ENCODE assay signal across 19 cellular contexts in the genomic region with DNA sequence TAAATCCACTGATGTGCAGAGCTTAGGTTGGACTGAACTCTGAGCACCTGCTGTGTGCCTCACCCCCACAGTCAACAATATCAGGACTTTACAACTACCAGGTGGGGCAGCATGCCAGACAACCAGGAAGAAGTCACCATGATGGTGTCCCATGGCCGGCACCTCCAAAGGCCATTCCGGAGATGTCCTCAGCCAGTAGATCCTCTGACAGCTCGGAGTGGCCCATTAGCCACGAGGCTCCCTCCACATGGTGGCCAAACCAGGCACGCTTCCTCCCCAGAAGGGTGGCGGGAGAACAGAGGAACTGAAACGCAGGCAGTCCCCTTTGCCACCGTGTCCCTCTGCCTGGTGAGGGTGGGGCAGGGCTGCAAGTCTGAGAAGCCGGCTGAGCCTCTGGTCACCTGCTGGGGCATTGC.
DNase-seq lines count a peak whose midpoint lies in the region; ATAC-seq and TF ChIP-seq lines count a peak whose summit lies in the region.
"Had no signal": no experiment of that assay in that cellular context is flagged by ENCODE, and none has a peak within 500 bp of the region (broad histone marks: within the 10 kb centered on the region; RNA-seq: fewer than 3 reads in every experiment).

No MANE protein-coding gene starts in this region.

- H3K79me2 ChIP-seq in GM23338 (replicated peaks; ENCODE audit: insufficient read depth) = no peaks in the 10 kb centered on the region

- H3K36me3 ChIP-seq in Peyer's patch (no peaks in the 10 kb centered on the region), GM23338 (ENCODE audit: insufficient read depth) (no peaks in the 10 kb centered on the region)
- H3K36me3 ChIP-seq: MG63, uterus had no signal

- peak in 2 of 3 donors; percentile 82 to 87 for DNase-seq in Peyer's patch
- DNase-seq in osteocyte (ENCODE audit: extremely low spot score, unreplicated experiment) = peak; percentile 70
- no peak for DNase-seq in GM23338 (ENCODE audit: low spot score)
- DNase-seq in glutamatergic neuron = no peak
- DNase-seq: activated CD4-positive, alpha-beta T cell treated with anti-CD3 and anti-CD28 coated beads, Interleukin-2, amount 10 ng/mL, durations not matched to agents 24 days and 14 days; activated naive CD8-positive, alpha-beta T cell treated with anti-CD3 and anti-CD28 coated beads, Interleukin-2, amount 50 U/mL, for 24 hours; cerebellar nuclear complex; GM23248; MG63; stimulated activated CD4-positive, alpha-beta T cell treated with anti-CD3 and anti-CD28 coated beads, Interleukin-2, amount 100 ng/mL, for 48 hours; T-helper 2 cell; uterus had no signal

- H3K36me3 Mint-ChIP-seq in osteocyte (ENCODE audit: unreplicated experiment) (no peaks in the 10 kb centered on the region), GM23338 (ENCODE audit: low read depth) (no peaks in the 10 kb centered on the region), glutamatergic neuron (ENCODE audit: unreplicated experiment) (no peaks in the 10 kb centered on the region)

- peak in 1 of 6 experiments; percentile 4 for TF ChIP-seq CTCF in Peyer's patch (IDR thresholded peaks at IDR 0.05)
- no peak for TF ChIP-seq CTCF in osteocyte (IDR thresholded peaks at IDR 0.05)
- no peak for TF ChIP-seq CTCF in GM23338 (conservative IDR thresholded peaks at IDR 0.05; ENCODE audit: low read depth in 2 of 2)
- TF ChIP-seq CTCF in glutamatergic neuron (IDR thresholded peaks at IDR 0.05; ENCODE audit: partially characterized antibody, unreplicated experiment) = no peak

- no peaks in the 10 kb centered on the region for H3K4me1 Mint-ChIP-seq in osteocyte (ENCODE audit: unreplicated experiment)
- H3K4me1 Mint-ChIP-seq in GM23338 = peaks cover 3% of the 10 kb centered on the region; the same call in 2 of the 3 replicates
- H3K4me1 Mint-ChIP-seq in glutamatergic neuron (ENCODE audit: low read depth, unreplicated experiment) = peaks cover 39% of the 10 kb centered on the region
- H3K4me1 Mint-ChIP-seq: activated CD4-positive, alpha-beta T cell treated with anti-CD3 and anti-CD28 coated beads, Interleukin-2, amount 10 ng/mL, durations not matched to agents 24 days and 14 days; activated naive CD8-positive, alpha-beta T cell treated with anti-CD3 and anti-CD28 coated beads, Interleukin-2, amount 50 U/mL, for 24 hours had no signal

- H3K27ac ChIP-seq in Peyer's patch = peak overlapping the region in 3 of 4 donors; percentile 38 to 82 (median 74)
- no peak overlapping the region for H3K27ac ChIP-seq in GM23338 (ENCODE audit: low read depth)
- H3K27ac ChIP-seq: epithelial cell of prostate, GM23248, uterus had no signal

- H3K9me3 ChIP-seq in Peyer's patch = no peaks in the 10 kb centered on the region
- H3K9me3 ChIP-seq: MG63, uterus had no signal

- H3K4me3 ChIP-seq in Peyer's patch (peak overlapping the region in 1 of 4 donors; percentile 39), GM23338 (no peak overlapping the region)
- H3K4me3 ChIP-seq: GM23248, MG63, uterus had no signal

- H3F3A ChIP-seq in GM23338 (replicated peaks; ENCODE audit: low read depth) = no peaks in the 10 kb centered on the region

- no peak overlapping the region for H3K4me2 ChIP-seq in GM23338

- peak; percentile 46 for ATAC-seq in GM18505 (IDR thresholded peaks at IDR 0.05; ENCODE audit: unreplicated experiment)
- ATAC-seq in HG02642 (IDR thresholded peaks at IDR 0.05; ENCODE audit: poor library complexity, unreplicated experiment) = peak; percentile 58
- no peak for ATAC-seq in GM21360 (IDR thresholded peaks at IDR 0.05; ENCODE audit: unreplicated experiment)
- ATAC-seq in GM23338 = no peak
- no peak for ATAC-seq in HG02885 (IDR thresholded peaks at IDR 0.05; ENCODE audit: poor library complexity, unreplicated experiment)
- ATAC-seq: activated naive CD8-positive, alpha-beta T cell treated with anti-CD3 and anti-CD28 coated beads, Interleukin-2, amount 50 U/mL, for 24 hours; Panc1 had no signal

- peaks cover 4% of the 10 kb centered on the region; the same call in 1 of the 2 replicates for H3K9me2 ChIP-seq in GM23338 (ENCODE audit: insufficient read depth)

- H3K4me3 Mint-ChIP-seq in osteocyte (ENCODE audit: unreplicated experiment) (no peak overlapping the region), GM23338 (no peak overlapping the region), glutamatergic neuron (ENCODE audit: unreplicated experiment) (no peak overlapping the region)
- H3K4me3 Mint-ChIP-seq: activated CD4-positive, alpha-beta T cell treated with anti-CD3 and anti-CD28 coated beads, Interleukin-2, amount 10 ng/mL, durations not matched to agents 24 days and 14 days; activated naive CD8-positive, alpha-beta T cell treated with anti-CD3 and anti-CD28 coated beads, Interleukin-2, amount 50 U/mL, for 24 hours; nephron had no signal

- H2AFZ ChIP-seq in GM23338 = no peak overlapping the region
- H2AFZ ChIP-seq: GM23248 had no signal

- H3K27me3 ChIP-seq in Peyer's patch (no peaks in the 10 kb centered on the region), GM23338 (ENCODE audit: insufficient read depth) (no peaks in the 10 kb centered on the region)
- H3K27me3 ChIP-seq: MG63, uterus had no signal

- H3K27ac Mint-ChIP-seq in osteocyte (ENCODE audit: unreplicated experiment) (no peak overlapping the region), GM23338 (no peak overlapping the region), glutamatergic neuron (ENCODE audit: unreplicated experiment) (no peak overlapping the region)
- H3K27ac Mint-ChIP-seq: activated CD4-positive, alpha-beta T cell treated with anti-CD3 and anti-CD28 coated beads, Interleukin-2, amount 10 ng/mL, durations not matched to agents 24 days and 14 days; activated naive CD8-positive, alpha-beta T cell treated with anti-CD3 and anti-CD28 coated beads, Interleukin-2, amount 50 U/mL, for 24 hours; nephron had no signal

- peaks cover 0 to 8% (median 0%) of the 10 kb centered on the region in 4 donors for H3K4me1 ChIP-seq in Peyer's patch
- H3K4me1 ChIP-seq in GM23338 (ENCODE audit: insufficient read depth) = no peaks in the 10 kb centered on the region
- H3K4me1 ChIP-seq: uterus had no signal

- no peaks in the 10 kb centered on the region for H4K20me1 ChIP-seq in GM23338 (replicated peaks; ENCODE audit: insufficient read depth)

- H3K9me3 Mint-ChIP-seq in osteocyte (ENCODE audit: unreplicated experiment) (no peaks in the 10 kb centered on the region), GM23338 (no peaks in the 10 kb centered on the region; the same call in 1 of the 3 replicates), glutamatergic neuron (ENCODE audit: unreplicated experiment) (peaks cover 14% of the 10 kb centered on the region)
- H3K9me3 Mint-ChIP-seq: activated CD4-positive, alpha-beta T cell treated with anti-CD3 and anti-CD28 coated beads, Interleukin-2, amount 10 ng/mL, durations not matched to agents 24 days and 14 days; activated naive CD8-positive, alpha-beta T cell treated with anti-CD3 and anti-CD28 coated beads, Interleukin-2, amount 50 U/mL, for 24 hours; nephron had no signal

- TF ChIP-seq POLR2A in GM18505 (IDR thresholded peaks at IDR 0.05; ENCODE audit: borderline replicate concordance, extremely low read depth, insufficient read depth, insufficient read length) = no peak
- no peak for TF ChIP-seq POLR2A in Peyer's patch (IDR thresholded peaks at IDR 0.05)

- peaks cover 35% of the 10 kb centered on the region for H3K27me3 Mint-ChIP-seq in osteocyte (ENCODE audit: unreplicated experiment)
- no peaks in the 10 kb centered on the region for H3K27me3 Mint-ChIP-seq in GM23338 (ENCODE audit: insufficient read depth, low read depth, poor library complexity)
- peaks cover 10% of the 10 kb centered on the region for H3K27me3 Mint-ChIP-seq in glutamatergic neuron (ENCODE audit: unreplicated experiment)
- H3K27me3 Mint-ChIP-seq: activated CD4-positive, alpha-beta T cell treated with anti-CD3 and anti-CD28 coated beads, Interleukin-2, amount 10 ng/mL, durations not matched to agents 24 days and 14 days had no signal

TF ChIP-seq in GM23338, 12 proteins besides CTCF, POLR2A, EP300 and RAD21:
- TF ChIP-seq, protein P1, sequence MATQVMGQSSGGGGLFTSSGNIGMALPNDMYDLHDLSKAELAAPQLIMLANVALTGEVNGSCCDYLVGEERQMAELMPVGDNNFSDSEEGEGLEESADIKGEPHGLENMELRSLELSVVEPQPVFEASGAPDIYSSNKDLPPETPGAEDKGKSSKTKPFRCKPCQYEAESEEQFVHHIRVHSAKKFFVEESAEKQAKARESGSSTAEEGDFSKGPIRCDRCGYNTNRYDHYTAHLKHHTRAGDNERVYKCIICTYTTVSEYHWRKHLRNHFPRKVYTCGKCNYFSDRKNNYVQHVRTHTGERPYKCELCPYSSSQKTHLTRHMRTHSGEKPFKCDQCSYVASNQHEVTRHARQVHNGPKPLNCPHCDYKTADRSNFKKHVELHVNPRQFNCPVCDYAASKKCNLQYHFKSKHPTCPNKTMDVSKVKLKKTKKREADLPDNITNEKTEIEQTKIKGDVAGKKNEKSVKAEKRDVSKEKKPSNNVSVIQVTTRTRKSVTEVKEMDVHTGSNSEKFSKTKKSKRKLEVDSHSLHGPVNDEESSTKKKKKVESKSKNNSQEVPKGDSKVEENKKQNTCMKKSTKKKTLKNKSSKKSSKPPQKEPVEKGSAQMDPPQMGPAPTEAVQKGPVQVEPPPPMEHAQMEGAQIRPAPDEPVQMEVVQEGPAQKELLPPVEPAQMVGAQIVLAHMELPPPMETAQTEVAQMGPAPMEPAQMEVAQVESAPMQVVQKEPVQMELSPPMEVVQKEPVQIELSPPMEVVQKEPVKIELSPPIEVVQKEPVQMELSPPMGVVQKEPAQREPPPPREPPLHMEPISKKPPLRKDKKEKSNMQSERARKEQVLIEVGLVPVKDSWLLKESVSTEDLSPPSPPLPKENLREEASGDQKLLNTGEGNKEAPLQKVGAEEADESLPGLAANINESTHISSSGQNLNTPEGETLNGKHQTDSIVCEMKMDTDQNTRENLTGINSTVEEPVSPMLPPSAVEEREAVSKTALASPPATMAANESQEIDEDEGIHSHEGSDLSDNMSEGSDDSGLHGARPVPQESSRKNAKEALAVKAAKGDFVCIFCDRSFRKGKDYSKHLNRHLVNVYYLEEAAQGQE (IDR thresholded peaks at IDR 0.05; ENCODE audit: unreplicated experiment) = no peak
- TF ChIP-seq STAT1 (IDR thresholded peaks at IDR 0.05; ENCODE audit: unreplicated experiment) = no peak
- TF ChIP-seq, protein P2, sequence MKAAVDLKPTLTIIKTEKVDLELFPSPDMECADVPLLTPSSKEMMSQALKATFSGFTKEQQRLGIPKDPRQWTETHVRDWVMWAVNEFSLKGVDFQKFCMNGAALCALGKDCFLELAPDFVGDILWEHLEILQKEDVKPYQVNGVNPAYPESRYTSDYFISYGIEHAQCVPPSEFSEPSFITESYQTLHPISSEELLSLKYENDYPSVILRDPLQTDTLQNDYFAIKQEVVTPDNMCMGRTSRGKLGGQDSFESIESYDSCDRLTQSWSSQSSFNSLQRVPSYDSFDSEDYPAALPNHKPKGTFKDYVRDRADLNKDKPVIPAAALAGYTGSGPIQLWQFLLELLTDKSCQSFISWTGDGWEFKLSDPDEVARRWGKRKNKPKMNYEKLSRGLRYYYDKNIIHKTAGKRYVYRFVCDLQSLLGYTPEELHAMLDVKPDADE (IDR thresholded peaks at IDR 0.05) = no peak
- no peak for TF ChIP-seq JUNB (IDR thresholded peaks at IDR 0.05; ENCODE audit: unreplicated experiment)

Comparison
In these comparisons a context has a peak if more than half of its experiments do, and no peak if none do; other contexts are left out.
1. ATAC-seq: peak in GM18505 (single experiment) and HG02642 (single experiment); none in GM21360 (single experiment), GM23338 (single experiment) and HG02885 (single experiment).
2. DNase-seq: peak in Peyer's patch (2 of 3) and osteocyte (single experiment); none in GM23338 (single experiment) and glutamatergic neuron (single experiment).